ENCODE assay signal across 9 cellular contexts in the genomic region with DNA sequence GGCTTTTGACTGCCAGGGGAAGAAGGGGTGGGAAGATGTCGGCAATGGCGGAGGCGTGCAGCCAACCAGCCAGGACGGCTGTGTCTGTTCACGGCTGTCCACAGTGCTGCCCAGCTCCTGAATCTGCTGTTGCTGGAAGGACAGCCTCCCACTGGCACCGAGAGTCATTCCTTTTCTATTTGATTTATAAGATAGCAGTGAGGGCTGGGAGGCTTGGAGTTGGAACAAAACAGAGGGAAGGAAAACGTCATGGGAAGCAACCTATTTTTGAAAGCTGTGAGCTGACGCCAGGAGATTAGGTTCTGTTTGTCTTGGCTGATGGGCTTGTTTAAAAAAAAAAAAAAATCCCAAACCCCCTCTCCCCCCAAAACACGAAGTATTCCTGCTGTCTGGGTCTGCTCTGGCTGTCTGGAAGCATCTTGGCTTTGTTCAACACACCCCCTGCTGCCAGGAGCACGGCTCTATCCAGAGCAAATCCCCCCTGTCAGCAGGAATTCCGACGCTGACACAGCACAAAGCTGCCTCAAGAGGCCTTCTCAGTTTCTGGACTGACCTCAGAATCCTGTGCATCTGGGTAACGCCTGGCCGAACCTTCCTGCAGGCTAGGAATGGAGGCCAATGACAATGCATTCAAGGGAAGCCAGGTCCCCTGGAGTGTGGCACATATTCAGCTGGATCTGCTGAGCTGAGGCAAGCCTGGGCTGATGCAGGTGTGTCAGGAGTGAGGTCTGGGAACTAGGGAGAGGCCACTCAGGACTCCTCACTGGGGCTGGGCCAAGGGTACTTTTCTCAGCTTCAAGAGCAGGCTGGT. TPM values are rescaled to one million over a fixed set of nuclear protein-coding genes. Genes with fewer than 3 reads are reported as not detected.
DNase-seq lines count a peak whose midpoint lies in the region; ATAC-seq and TF ChIP-seq lines count a peak whose summit lies in the region.
"Had no signal": no experiment of that assay in that cellular context is flagged by ENCODE, and none has a peak within 500 bp of the region (broad histone marks: within the 10 kb centered on the region; RNA-seq: fewer than 3 reads in every experiment).

No MANE protein-coding gene starts in this region.

- CTCF ChIA-PET in IMR-90 (lab: Yijun Ruan, JAX) = interaction anchor here (0.6 to 1.4 kb wide), 3 partner anchors 13 to 151 kb away, joined by 4 to 5 read pairs (median 5); no protein-coding TSS in a partner anchor
- CTCF ChIA-PET in Caco-2 (lab: Charles Lee) = no interaction called here

- peaks cover 9% of the 10 kb centered on the region for H3K9me1 ChIP-seq in IMR-90 (ENCODE audit: insufficient read depth, low read length)

- H3K4me2 ChIP-seq in IMR-90 (ENCODE audit: low read depth, low read length) = peak overlapping the region; percentile 33; the same call in 1 of the 2 replicates

- intact Hi-C loops in IMR-90 (cut with micrococcal nuclease) = loop anchor here (5.0 kb wide), 1 partner anchor 155 kb away; no protein-coding TSS in a partner anchor
- intact Hi-C loops in Caco-2 (cut with micrococcal nuclease; ENCODE audit: unreplicated experiment) = loop anchor here (5.0 kb wide), 1 partner anchor 40 kb away; no protein-coding TSS in a partner anchor

- H2BK120ac ChIP-seq in IMR-90 (ENCODE audit: low read depth, low read length) = peak overlapping the region; percentile 6; the same call in 1 of the 2 replicates

- H3K79me1 ChIP-seq in IMR-90 (ENCODE audit: low read depth in 1 of 2, low read length in 2 of 2) = peaks cover 0 to 7% of the 10 kb centered on the region in 2 experiments; a peak in 3 of 4 replicates

- no peaks in the 10 kb centered on the region for H3K27me3 Mint-ChIP-seq in Caco-2 (ENCODE audit: insufficient read depth, unreplicated experiment)

- BruUV-seq in IMR-90 (replicated peaks; lab: Mats Ljungman, UMichigan) = no TSS peak
- no TSS peak for BruUV-seq in Caco-2 (replicated peaks; lab: Mats Ljungman, UMichigan)

- H2BK20ac ChIP-seq in IMR-90 (ENCODE audit: low read depth, low read length) = no peak overlapping the region

- H3K36me3 ChIP-seq in IMR-90 (ENCODE audit: control insufficient read depth, insufficient read depth, low read length) (peaks cover 35% of the 10 kb centered on the region), Caco-2 (ENCODE audit: control insufficient read depth, insufficient read depth, low read length) (no peaks in the 10 kb centered on the region)

- H2BK5ac ChIP-seq in IMR-90 (ENCODE audit: low read depth, low read length, poor library complexity, severe bottlenecking) = peak overlapping the region; percentile 3

- POLR2A ChIA-PET in IMR-90 (lab: Charles Lee; ENCODE audit: unreplicated experiment) (no interaction called here), Caco-2 (lab: Charles Lee) (no interaction called here)

- peak overlapping the region; percentile 59; the same call in 1 of the 2 replicates for H2AK5ac ChIP-seq in IMR-90 (ENCODE audit: low read depth, low read length)

- in situ Hi-C loops in IMR-90 (cut with MboI; ENCODE audit: low sequenced_read_pairs) = loop anchor here (25.0 kb wide), 1 partner anchor 515 kb away; no protein-coding TSS in a partner anchor

- H3K27me3 ChIP-seq in IMR-90 (ENCODE audit: control insufficient read depth, insufficient read depth, low read length) (no peaks in the 10 kb centered on the region), Caco-2 (replicated peaks; ENCODE audit: control insufficient read depth, insufficient read depth, low read length) (no peaks in the 10 kb centered on the region)

- WGBS in IMR-90 (ENCODE audit: extremely low coverage in 2 of 2, insufficient read length in 1 of 2), 2 experiments = 20% methylated on average over 5 of the region's 14 CpGs; no CpG with 5 or more reads in 1 of the 2 experiments

- peak overlapping the region; percentile 63; the same call in 1 of the 2 replicates for H3K23ac ChIP-seq in IMR-90 (ENCODE audit: low read depth, low read length)

- H3K9me3 Mint-ChIP-seq in Caco-2 (ENCODE audit: unreplicated experiment) = no peaks in the 10 kb centered on the region

- no peak overlapping the region; the same call in 1 of the 2 replicates for H3K18ac ChIP-seq in IMR-90 (ENCODE audit: low read depth, low read length)

- dilution Hi-C loops in IMR-90 (cut with HindIII; ENCODE audit: low sequenced_read_pairs, unreplicated experiment) = no loop called here

- H3K9ac ChIP-seq in IMR-90 (ENCODE audit: low read depth, low read length) = no peak overlapping the region

- no peak for TF ChIP-seq POLR2A in IMR-90 (IDR thresholded peaks at IDR 0.05; ENCODE audit: low read depth, low read length)

- 0 out of 2 replicates have a peak, but pooled peaks have one; percentile 20 for TF ChIP-seq RAD21 in IMR-90 (IDR thresholded peaks at IDR 0.05; ENCODE audit: low read length)

- H3K14ac ChIP-seq in IMR-90 (replicated peaks; ENCODE audit: low read depth, low read length) = peak overlapping the region; percentile 49

- 0 out of 2 replicates have a peak, but pooled peaks have one; percentile 20 for TF ChIP-seq CTCF in IMR-90 (conservative IDR thresholded peaks at IDR 0.05; ENCODE audit: low read depth, low read length)
- peak; percentile 22 for TF ChIP-seq CTCF in choroid plexus epithelial cell (conservative IDR thresholded peaks at IDR 0.05; ENCODE audit: low read depth, low read length)
- no peak for TF ChIP-seq CTCF in Caco-2 (IDR thresholded peaks at IDR 0.05; ENCODE audit: insufficient read depth in 1 of 2, low read depth in 1 of 2, low read length in 1 of 2, severe bottlenecking in 1 of 2, unreplicated experiment in 1 of 2)

- H3K27ac Mint-ChIP-seq in Caco-2 (ENCODE audit: unreplicated experiment) = no peak overlapping the region

- no peak overlapping the region for H3K4me3 Mint-ChIP-seq in Caco-2 (ENCODE audit: unreplicated experiment)

- peaks cover 14% of the 10 kb centered on the region for H3K36me3 Mint-ChIP-seq in Caco-2 (ENCODE audit: insufficient read depth, unreplicated experiment)

- H3K27ac ChIP-seq in IMR-90 (ENCODE audit: insufficient read depth, low read length) = peak overlapping the region; percentile 38

- H2AK9ac ChIP-seq in IMR-90 (replicated peaks; ENCODE audit: low read depth, low read length, poor library complexity) = peak overlapping the region; percentile 66

- H2BK15ac ChIP-seq in IMR-90 (ENCODE audit: low read depth, low read length) = no peak overlapping the region

- peaks cover 22% of the 10 kb centered on the region for H4K20me1 ChIP-seq in IMR-90 (ENCODE audit: insufficient read depth, low read length)

- H3K56ac ChIP-seq in IMR-90 (ENCODE audit: extremely low read depth, insufficient read depth, low read length) = no peak overlapping the region

- peaks cover 22% of the 10 kb centered on the region for H3K4me1 ChIP-seq in IMR-90 (ENCODE audit: control insufficient read depth, insufficient read depth, low read length)
- H3K4me1 ChIP-seq in Caco-2 = no peaks in the 10 kb centered on the region

- H3K4me1 Mint-ChIP-seq in Caco-2 (ENCODE audit: low read depth, unreplicated experiment) = no peaks in the 10 kb centered on the region

- DNase-seq in IMR-90 (peak; percentile 90), choroid plexus epithelial cell (ENCODE audit: low read depth) (peak; percentile 93), left lobe of liver (ENCODE audit: low spot score) (peak; percentile 83), stromal cell of bone marrow (ENCODE audit: low read depth) (peak; percentile 86), NCI-H2171 treated with DMSO at 0.1 percent for 48 hours (lab: John Stamatoyannopoulos, UW) (no peak), Caco-2 (no peak), NCI-H1048 (lab: John Stamatoyannopoulos, UW) (no peak)

- no peak overlapping the region for H4K5ac ChIP-seq in IMR-90 (ENCODE audit: low read depth, low read length)

- H3K9me3 ChIP-seq in IMR-90 (ENCODE audit: control insufficient read depth, insufficient read depth, low read length) = no peaks in the 10 kb centered on the region
- no peaks in the 10 kb centered on the region for H3K9me3 ChIP-seq in Caco-2

- H2AFZ ChIP-seq in IMR-90 (replicated peaks; ENCODE audit: low read length, poor library complexity) = peak overlapping the region; percentile 59

- no peak overlapping the region for H3K4me3 ChIP-seq in IMR-90 (ENCODE audit: insufficient read depth, low read depth, low read length)
- H3K4me3 ChIP-seq in choroid plexus epithelial cell (ENCODE audit: low read depth, low read length) = no peak overlapping the region
- H3K4me3 ChIP-seq in Caco-2 (ENCODE audit: low read depth, low read length) = no peak overlapping the region

- H4K91ac ChIP-seq in IMR-90 (ENCODE audit: insufficient read depth, low read depth, low read length) = no peak overlapping the region; the same call in 1 of the 2 replicates

- H3K4ac ChIP-seq in IMR-90 (ENCODE audit: low read depth, low read length) = peak overlapping the region; percentile 54; the same call in 1 of the 2 replicates

- H4K8ac ChIP-seq in IMR-90 (ENCODE audit: low read depth in 2 of 2, low read length in 2 of 2) = peak overlapping the region in 1 of 2 experiments; percentile 7; a peak in 1 of 4 replicates

- ATAC-seq in IMR-90 (ENCODE audit: low read depth) (peak; percentile 84), left lobe of liver (peak; percentile 88), GM19397 (IDR thresholded peaks at IDR 0.05; ENCODE audit: unreplicated experiment) (no peak)
- ATAC-seq: HCT116 had no signal

TF ChIP-seq in IMR-90, 13 proteins besides CTCF, POLR2A, EP300 and RAD21:
- TF ChIP-seq NFE2L2 (IDR thresholded peaks at IDR 0.05; ENCODE audit: low read depth, low read length) (no peak), FOS (IDR thresholded peaks at IDR 0.05; ENCODE audit: low read depth, low read length) (no peak), MAFK (IDR thresholded peaks at IDR 0.05; ENCODE audit: low read depth, low read length) (peak; percentile 96), MAZ (IDR thresholded peaks at IDR 0.05; ENCODE audit: borderline replicate concordance, low read depth, low read length) (0 out of 2 replicates have a peak, but pooled peaks have one; percentile 9)

RNA-seq across cellular contexts. Expression of a gene that starts 41.0 kb away (rescaled TPM):
- 3.3 and 3.4 TPM in 2 replicates for total RNA-seq in IMR-90 (2012; rRNA removed)
- polyA plus RNA-seq in IMR-90 (2012; rRNA removed) = 20.4 and 22.3 TPM in 2 replicates
- polyA plus RNA-seq in IMR-90 (2012; cell fraction: cytosol; rRNA removed) = 16.2 and 23.6 TPM in 2 replicates
- polyA plus RNA-seq in IMR-90 (2012; cell fraction: nucleus; rRNA removed; ENCODE audit: low replicate concordance) = 82.8 and 188 TPM in 2 replicates
- total RNA-seq in left lobe of liver = 220 TPM
- total RNA-seq in Caco-2 (2022) = 109 and 118 TPM in 2 replicates

Comparison
In these comparisons a context has a peak if more than half of its experiments do, and no peak if none do; other contexts are left out.
1. DNase-seq: peak in IMR-90 (single experiment), choroid plexus epithelial cell (single experiment), left lobe of liver (single experiment) and stromal cell of bone marrow (single experiment); none in NCI-H2171 treated with DMSO at 0.1 percent for 48 hours (single experiment), Caco-2 (0 of 2) and NCI-H1048 (single experiment).
2. CTCF ChIP-seq: peak in IMR-90 (single experiment) and choroid plexus epithelial cell (single experiment); none in Caco-2 (0 of 2).
3. RNA of a gene that starts 41.0 kb away (total RNA-seq): 220 TPM in left lobe of liver (single experiment) and 109 to 118 TPM in Caco-2; 3.3 to 3.4 TPM in IMR-90; every median in the first group is over 10 times any median in the second.